ENCODE assay signal across 8 cellular contexts in the genomic region with DNA sequence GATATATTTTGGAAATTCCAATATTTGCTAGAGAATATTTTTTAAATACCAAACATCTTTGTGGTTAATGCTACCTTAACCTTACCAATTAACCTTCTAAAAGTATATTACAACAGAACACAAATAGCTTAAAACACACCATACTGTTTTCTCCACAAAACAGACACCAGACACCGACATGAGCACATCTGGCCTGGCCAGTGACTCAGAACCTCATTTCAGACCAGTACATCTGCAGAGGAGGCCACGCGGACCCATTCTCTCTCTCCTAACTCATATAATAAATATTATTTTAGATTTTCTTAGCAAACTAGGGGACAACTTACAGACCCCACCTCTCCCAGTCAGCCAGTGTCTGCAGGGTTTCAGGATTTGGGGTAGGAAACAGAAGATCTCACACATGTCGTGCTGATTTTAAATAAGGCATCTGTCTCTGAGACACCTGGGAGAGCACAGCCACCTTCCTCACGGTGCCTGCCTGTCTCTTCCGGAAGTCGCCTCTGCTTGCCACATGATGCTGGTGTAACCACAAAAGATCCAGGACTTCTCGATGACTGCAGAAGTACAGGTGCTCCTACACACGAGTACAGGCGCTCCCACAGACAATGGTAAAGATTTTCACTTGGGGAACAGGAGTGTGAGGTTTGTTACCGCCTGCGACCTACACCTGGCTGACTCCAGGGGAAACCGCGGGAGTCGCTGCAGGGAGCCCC. TPM values are rescaled to one million over a fixed set of nuclear protein-coding genes. Genes with fewer than 3 reads are reported as not detected.
DNase-seq lines count a peak whose midpoint lies in the region; ATAC-seq and TF ChIP-seq lines count a peak whose summit lies in the region.

No MANE protein-coding gene starts in this region.

- ATAC-seq in GM21825 (IDR thresholded peaks at IDR 0.05; ENCODE audit: unreplicated experiment), result peak; percentile 52
- ATAC-seq in activated B cell treated with CpG ODN at 0.5 μM for 24 hours (ENCODE audit: low read depth), result peak; percentile 49
- ATAC-seq in GM21381 (IDR thresholded peaks at IDR 0.05; ENCODE audit: unreplicated experiment), result no peak
- ATAC-seq in heart right ventricle, result no peak

- no peak overlapping the region for H3K4me3 ChIP-seq in foreskin fibroblast (ENCODE audit: low read depth in 1 of 2, low read length in 2 of 2)
- H3K4me3 ChIP-seq in HAP-1, result no peak overlapping the region
- H3K4me3 ChIP-seq in heart right ventricle, result no peak overlapping the region

- H3K27me3 ChIP-seq in HAP-1 (ENCODE audit: low read depth) (no peaks in the 10 kb centered on the region), heart right ventricle (no peaks in the 10 kb centered on the region)

- H3K27ac Mint-ChIP-seq in activated B cell treated with CpG ODN at 0.5 μM for 24 hours, result peak overlapping the region; percentile 94

- intact Hi-C loops in activated B cell treated with CpG ODN at 0.5 μM for 24 hours (cut with micrococcal nuclease), result loop anchor here (2.0 to 5.0 kb wide), 3 partner anchors 50 to 216 kb away; partner anchors contain the start of genes CHFR and ZNF26
- intact Hi-C loops in heart right ventricle (cut with DNase I), result loop anchor here in 1 of 10 donors (10.0 kb wide), 1 partner anchor 54 kb away; the partner anchor contains the start of gene GOLGA3

- DNase-seq in GM03348 (ENCODE audit: low spot score) (peak; percentile 58), activated B cell treated with CpG ODN at 0.5 μM for 24 hours (peak; percentile 38), foreskin fibroblast (peak; percentile 33 to 73), HAP-1 (ENCODE audit: low spot score in 2 of 2) (no peak), AML-193 (lab: John Stamatoyannopoulos, UW) (no peak), heart right ventricle (no peak)

- POLR2A ChIA-PET in activated B cell treated with CpG ODN at 0.5 μM for 24 hours (lab: Charles Lee), result interaction anchor here (1.0 to 2.4 kb wide), 4 partner anchors 9 to 137 kb away, joined by 3 to 15 read pairs (median 4); no protein-coding TSS in a partner anchor

- in situ Hi-C loops in HAP-1 (cut with MboI; ENCODE audit: low sequenced_read_pairs), result no loop called here

- WGBS in heart right ventricle, 2 donors, result 92 to 93% methylated on average over 15 of the region's 15 CpGs

- H3K4me3 Mint-ChIP-seq in activated B cell treated with CpG ODN at 0.5 μM for 24 hours, result peak overlapping the region; percentile 62

- H3K9me3 Mint-ChIP-seq in activated B cell treated with CpG ODN at 0.5 μM for 24 hours, result no peaks in the 10 kb centered on the region

- H3K36me3 ChIP-seq in HAP-1 (replicated peaks), result peaks cover 42% of the 10 kb centered on the region
- H3K36me3 ChIP-seq in heart right ventricle, result peaks cover 0 to 74% (median 41%) of the 10 kb centered on the region in 9 donors

- no peaks in the 10 kb centered on the region for H3K9me3 ChIP-seq in HAP-1
- no peaks in the 10 kb centered on the region for H3K9me3 ChIP-seq in heart right ventricle

- peaks cover 41% of the 10 kb centered on the region for H3K36me3 Mint-ChIP-seq in activated B cell treated with CpG ODN at 0.5 μM for 24 hours (ENCODE audit: low read depth)

- peaks cover 68% of the 10 kb centered on the region for H3K4me1 Mint-ChIP-seq in activated B cell treated with CpG ODN at 0.5 μM for 24 hours

- CTCF ChIA-PET in activated B cell treated with CpG ODN at 0.5 μM for 24 hours (lab: Charles Lee), result no interaction called here

- H3K27me3 Mint-ChIP-seq in activated B cell treated with CpG ODN at 0.5 μM for 24 hours, result no peaks in the 10 kb centered on the region

- no peaks in the 10 kb centered on the region for H3K4me1 ChIP-seq in HAP-1
- H3K4me1 ChIP-seq in heart right ventricle, result peaks cover 0 to 57% (median 12%) of the 10 kb centered on the region in 9 donors

- no peak for TF ChIP-seq CTCF in activated B cell treated with CpG ODN at 0.5 μM for 24 hours (IDR thresholded peaks at IDR 0.05)
- TF ChIP-seq CTCF in foreskin fibroblast (IDR thresholded peaks at IDR 0.05; ENCODE audit: low read depth, low read length), result no peak
- no peak for TF ChIP-seq CTCF in heart right ventricle (IDR thresholded peaks at IDR 0.05)

- peak overlapping the region in 1 of 10 donors; percentile 89 for H3K27ac ChIP-seq in heart right ventricle

RNA-seq across cellular contexts. Expression of gene ANKLE2, which starts 9.7 kb away (rescaled TPM):
- total RNA-seq in activated B cell treated with CpG ODN at 0.5 μM for 24 hours (117 and 136 TPM in 2 replicates), heart right ventricle (10 to 100 TPM; 23.5 to 39.4 (median 30.5) TPM)
- polyA plus RNA-seq in heart right ventricle, result 10 to 100 TPM; 17.4 to 23.1 TPM

RNA-seq across cellular contexts. Expression of gene GOLGA3, which starts 57.4 kb away (rescaled TPM):
- total RNA-seq in activated B cell treated with CpG ODN at 0.5 μM for 24 hours (51.3 and 52.4 TPM in 2 replicates), heart right ventricle (10 to 100 TPM; 27.7 to 46.1 (median 35.7) TPM)
- 10 to 100 TPM; 10.8 to 12.4 TPM for polyA plus RNA-seq in heart right ventricle

Comparison
In these comparisons a context has a peak if more than half of its experiments do, and no peak if none do; other contexts are left out.
1. DNase-seq: peak in GM03348 (single experiment), activated B cell treated with CpG ODN at 0.5 μM for 24 hours (single experiment) and foreskin fibroblast (2 of 2); none in HAP-1 (0 of 2), AML-193 (0 of 2) and heart right ventricle (0 of 2).
2. ATAC-seq: peak in GM21825 (single experiment) and activated B cell treated with CpG ODN at 0.5 μM for 24 hours (single experiment); none in GM21381 (single experiment) and heart right ventricle (0 of 8).